ENCODE assay signal across 1 cellular context in the genomic region with DNA sequence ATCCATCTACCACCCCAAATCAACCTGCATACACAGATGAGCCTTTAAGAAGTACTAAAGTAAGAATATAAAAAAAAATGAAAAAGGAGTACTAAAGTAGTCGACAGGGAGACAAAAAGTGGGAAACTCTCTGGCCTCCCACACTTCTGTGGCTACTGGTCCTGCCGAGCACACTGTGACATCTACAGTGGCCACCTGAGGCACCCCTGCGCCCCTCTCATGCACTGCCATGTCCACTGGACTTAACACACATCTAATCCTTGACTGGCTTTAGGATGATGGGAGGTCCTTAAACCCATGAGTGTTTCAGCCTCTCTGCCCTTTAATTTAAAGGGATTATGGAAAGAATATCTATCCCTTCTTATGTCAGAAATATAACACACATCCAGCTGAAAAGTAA.
TF ChIP-seq lines count a peak whose summit lies in the region.

No MANE protein-coding gene starts in this region.

TF ChIP-seq in GM23338, 12 proteins besides CTCF, POLR2A, EP300 and RAD21 (continued from another document):
- no peak for TF ChIP-seq ZNF462 (CRISPR knock-in tag; IDR thresholded peaks at IDR 0.05)
- TF ChIP-seq, protein P1, sequence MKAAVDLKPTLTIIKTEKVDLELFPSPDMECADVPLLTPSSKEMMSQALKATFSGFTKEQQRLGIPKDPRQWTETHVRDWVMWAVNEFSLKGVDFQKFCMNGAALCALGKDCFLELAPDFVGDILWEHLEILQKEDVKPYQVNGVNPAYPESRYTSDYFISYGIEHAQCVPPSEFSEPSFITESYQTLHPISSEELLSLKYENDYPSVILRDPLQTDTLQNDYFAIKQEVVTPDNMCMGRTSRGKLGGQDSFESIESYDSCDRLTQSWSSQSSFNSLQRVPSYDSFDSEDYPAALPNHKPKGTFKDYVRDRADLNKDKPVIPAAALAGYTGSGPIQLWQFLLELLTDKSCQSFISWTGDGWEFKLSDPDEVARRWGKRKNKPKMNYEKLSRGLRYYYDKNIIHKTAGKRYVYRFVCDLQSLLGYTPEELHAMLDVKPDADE (IDR thresholded peaks at IDR 0.05), result no peak
